Comparison of ENCODE assay signal across 20 cellular contexts in the genomic region with DNA sequence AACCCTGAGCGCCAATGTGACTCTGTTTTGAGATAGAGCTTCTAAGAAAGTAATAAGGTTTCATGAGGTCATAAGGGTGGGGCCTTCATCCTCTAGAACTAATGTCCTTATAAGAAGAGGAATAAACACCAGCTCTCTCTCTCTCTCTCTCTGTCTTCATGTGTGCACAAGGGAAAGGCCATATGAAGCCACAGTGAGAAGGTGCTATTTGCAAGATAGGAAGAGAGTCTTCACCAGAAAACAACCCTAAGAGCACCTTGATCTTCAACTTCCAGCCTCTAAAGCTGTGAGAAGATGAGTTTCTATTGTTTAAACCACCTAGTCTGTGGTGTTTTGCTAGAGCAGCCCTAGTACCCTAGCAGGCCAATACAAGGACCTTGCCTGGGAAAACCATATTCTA. TPM values are rescaled to one million over a fixed set of nuclear protein-coding genes. Genes with fewer than 3 reads are reported as not detected.
DNase-seq lines count a peak whose midpoint lies in the region; ATAC-seq and TF ChIP-seq lines count a peak whose summit lies in the region.
"Had no signal": no experiment of that assay in that cellular context is flagged by ENCODE, and none has a peak within 500 bp of the region (broad histone marks: within the 10 kb centered on the region; RNA-seq: fewer than 3 reads in every experiment).

No MANE protein-coding gene starts in this region.

- no peaks in the 10 kb centered on the region for H3K4me1 ChIP-seq in right lobe of liver
- H3K4me1 ChIP-seq: prostate gland had no signal

- no peak for TF ChIP-seq POLR2A in right lobe of liver (IDR thresholded peaks at IDR 0.05)

- CTCF ChIA-PET in activated naive CD4-positive, alpha-beta T cell treated with anti-CD3 and anti-CD28 coated beads for 36 hours (lab: Charles Lee), result interaction anchor here (1.1 to 4.8 kb wide), 2 partner anchors 8 to 15 kb away, joined by 3 to 29 read pairs; no protein-coding TSS in a partner anchor

- peak; percentile 69 for ATAC-seq in central memory CD8-positive, alpha-beta T cell (replicated peaks; ENCODE audit: extremely low read depth, poor library complexity, severe bottlenecking)
- ATAC-seq in stimulated activated naive CD8-positive, alpha-beta T cell treated with anti-CD3 and anti-CD28 coated beads, Interleukin-15, amount 100 ng/mL, for 72 hours, result peak; percentile 87
- ATAC-seq in HG02884 (IDR thresholded peaks at IDR 0.05; ENCODE audit: unreplicated experiment) (no peak), right lobe of liver (no peak)
- ATAC-seq: gastroesophageal sphincter, Right ventricle myocardium inferior had no signal

- H3K4me3 Mint-ChIP-seq in activated naive CD4-positive, alpha-beta T cell treated with anti-CD3 and anti-CD28 coated beads for 36 hours, result no peak overlapping the region
- peak overlapping the region; percentile 2 for H3K4me3 Mint-ChIP-seq in T-helper 2 cell treated with Interferon-gamma antibody and Interleukin-4, amounts not matched to agents 5 μg/mL and 100 μg/mL, for 36 hours
- H3K4me3 Mint-ChIP-seq in central memory CD8-positive, alpha-beta T cell, result no peak overlapping the region
- H3K4me3 Mint-ChIP-seq in stimulated activated naive CD8-positive, alpha-beta T cell treated with anti-CD3 and anti-CD28 coated beads, Interleukin-15, amount 100 ng/mL, for 72 hours, result peak overlapping the region; percentile 48 to 51
- H3K4me3 Mint-ChIP-seq: brain, H9 had no signal

- intact Hi-C loops in activated naive CD4-positive, alpha-beta T cell treated with anti-CD3 and anti-CD28 coated beads for 36 hours (cut with micrococcal nuclease), result no loop called here
- intact Hi-C loops in right lobe of liver (cut with DNase I), result no loop called here

- peaks cover 88% of the 10 kb centered on the region for H3K4me1 Mint-ChIP-seq in activated naive CD4-positive, alpha-beta T cell treated with anti-CD3 and anti-CD28 coated beads for 36 hours (ENCODE audit: low read depth)
- peaks cover 76% of the 10 kb centered on the region for H3K4me1 Mint-ChIP-seq in T-helper 2 cell treated with Interferon-gamma antibody and Interleukin-4, amounts not matched to agents 5 μg/mL and 100 μg/mL, for 36 hours (ENCODE audit: low read depth)
- peaks cover 76% of the 10 kb centered on the region for H3K4me1 Mint-ChIP-seq in central memory CD8-positive, alpha-beta T cell
- H3K4me1 Mint-ChIP-seq in stimulated activated naive CD8-positive, alpha-beta T cell treated with anti-CD3 and anti-CD28 coated beads, Interleukin-15, amount 100 ng/mL, for 72 hours, result peaks cover 99% of the 10 kb centered on the region

- no peak overlapping the region for H3K27ac ChIP-seq in right lobe of liver
- H3K27ac ChIP-seq: C4-2B, gastroesophageal sphincter, prostate gland, thoracic aorta had no signal

- no peak overlapping the region for H3K4me3 ChIP-seq in right lobe of liver
- H3K4me3 ChIP-seq: gastroesophageal sphincter, MG63, prostate gland, thoracic aorta had no signal

- peaks cover 15% of the 10 kb centered on the region for H3K36me3 Mint-ChIP-seq in activated naive CD4-positive, alpha-beta T cell treated with anti-CD3 and anti-CD28 coated beads for 36 hours (ENCODE audit: low read depth)
- H3K36me3 Mint-ChIP-seq in T-helper 2 cell treated with Interferon-gamma antibody and Interleukin-4, amounts not matched to agents 5 μg/mL and 100 μg/mL, for 36 hours (ENCODE audit: low read depth), result peaks cover 64% of the 10 kb centered on the region
- H3K36me3 Mint-ChIP-seq in central memory CD8-positive, alpha-beta T cell (ENCODE audit: insufficient read depth), result peaks cover 16% of the 10 kb centered on the region
- H3K36me3 Mint-ChIP-seq: brain had no signal

- no peaks in the 10 kb centered on the region for H3K27me3 Mint-ChIP-seq in activated naive CD4-positive, alpha-beta T cell treated with anti-CD3 and anti-CD28 coated beads for 36 hours (ENCODE audit: low read depth)
- H3K27me3 Mint-ChIP-seq in T-helper 2 cell treated with Interferon-gamma antibody and Interleukin-4, amounts not matched to agents 5 μg/mL and 100 μg/mL, for 36 hours (ENCODE audit: low read depth), result no peaks in the 10 kb centered on the region
- H3K27me3 Mint-ChIP-seq in central memory CD8-positive, alpha-beta T cell, result no peaks in the 10 kb centered on the region
- no peaks in the 10 kb centered on the region for H3K27me3 Mint-ChIP-seq in stimulated activated naive CD8-positive, alpha-beta T cell treated with anti-CD3 and anti-CD28 coated beads, Interleukin-15, amount 100 ng/mL, for 72 hours
- H3K27me3 Mint-ChIP-seq: brain had no signal

- H3K9me3 ChIP-seq in right lobe of liver, result no peaks in the 10 kb centered on the region
- H3K9me3 ChIP-seq: gastroesophageal sphincter, MG63, prostate gland, thoracic aorta had no signal

- peak overlapping the region; percentile 61 for H3K27ac Mint-ChIP-seq in activated naive CD4-positive, alpha-beta T cell treated with anti-CD3 and anti-CD28 coated beads for 36 hours
- H3K27ac Mint-ChIP-seq in T-helper 2 cell treated with Interferon-gamma antibody and Interleukin-4, amounts not matched to agents 5 μg/mL and 100 μg/mL, for 36 hours, result peak overlapping the region; percentile 48
- H3K27ac Mint-ChIP-seq in central memory CD8-positive, alpha-beta T cell (ENCODE audit: low read depth), result peak overlapping the region; percentile 85
- H3K27ac Mint-ChIP-seq in stimulated activated naive CD8-positive, alpha-beta T cell treated with anti-CD3 and anti-CD28 coated beads, Interleukin-15, amount 100 ng/mL, for 72 hours, result peak overlapping the region in 1 of 2 donors; percentile 72
- H3K27ac Mint-ChIP-seq: brain, H9 had no signal

- H3K27me3 ChIP-seq in right lobe of liver, result no peaks in the 10 kb centered on the region
- H3K27me3 ChIP-seq: gastroesophageal sphincter, MG63 had no signal

- H3K9me3 Mint-ChIP-seq in activated naive CD4-positive, alpha-beta T cell treated with anti-CD3 and anti-CD28 coated beads for 36 hours, result no peaks in the 10 kb centered on the region
- H3K9me3 Mint-ChIP-seq in T-helper 2 cell treated with Interferon-gamma antibody and Interleukin-4, amounts not matched to agents 5 μg/mL and 100 μg/mL, for 36 hours, result no peaks in the 10 kb centered on the region
- H3K9me3 Mint-ChIP-seq in central memory CD8-positive, alpha-beta T cell, result no peaks in the 10 kb centered on the region
- H3K9me3 Mint-ChIP-seq in stimulated activated naive CD8-positive, alpha-beta T cell treated with anti-CD3 and anti-CD28 coated beads, Interleukin-15, amount 100 ng/mL, for 72 hours, result no peaks in the 10 kb centered on the region
- H3K9me3 Mint-ChIP-seq: brain, H9 had no signal

- no peaks in the 10 kb centered on the region for H3K36me3 ChIP-seq in right lobe of liver
- H3K36me3 ChIP-seq: gastroesophageal sphincter, MG63, prostate gland, thoracic aorta had no signal

- 86% methylated on average over 1 of the region's 1 CpG for WGBS in right lobe of liver (ENCODE audit: insufficient coverage, low coverage, low lambda C conversion rate, missing lambda C conversion rate)

- DNase-seq in activated naive CD4-positive, alpha-beta T cell treated with anti-CD3 and anti-CD28 coated beads for 36 hours, result no peak
- no peak for DNase-seq in activated naive CD4-positive, alpha-beta T cell (lab: John Stamatoyannopoulos, UW)
- no peak for DNase-seq in T-helper 2 cell treated with Interferon-gamma antibody and Interleukin-4, amounts not matched to agents 5 μg/mL and 100 μg/mL, for 36 hours (ENCODE audit: low spot score)
- DNase-seq in central memory CD8-positive, alpha-beta T cell (ENCODE audit: low spot score in 2 of 2), result no peak
- no peak for DNase-seq in stimulated activated naive CD8-positive, alpha-beta T cell treated with anti-CD3 and anti-CD28 coated beads, Interleukin-15, amount 100 ng/mL, for 72 hours
- DNase-seq in HCEC 1CT (no peak), right lobe of liver (no peak)
- DNase-seq: H9, islet precursor cell, MG63, NCI-H1694 treated with DMSO at 0.1 percent for 48 hours, NCI-H82 had no signal

- no peak for TF ChIP-seq CTCF in right lobe of liver (IDR thresholded peaks at IDR 0.05)

RNA-seq across cellular contexts. Expression of gene DOCK10, which starts 55.8 kb away (rescaled TPM):
- total RNA-seq in activated naive CD4-positive, alpha-beta T cell treated with anti-CD3 and anti-CD28 coated beads for 36 hours, result 100 to 1,000 TPM; 123 to 137 TPM
- 10 to 100 TPM in 1 of 6 experiments, 1 to 10 TPM in 5; 5.1 to 10.2 (median 7.1) TPM for total RNA-seq in right lobe of liver
- total RNA-seq: G401 had no signal

Comparison
In these comparisons a context has a peak if more than half of its experiments do, and no peak if none do; other contexts are left out.
1. H3K4me3 Mint-ChIP-seq: peak in T-helper 2 cell treated with Interferon-gamma antibody and Interleukin-4, amounts not matched to agents 5 μg/mL and 100 μg/mL, for 36 hours (single experiment) and stimulated activated naive CD8-positive, alpha-beta T cell treated with anti-CD3 and anti-CD28 coated beads, Interleukin-15, amount 100 ng/mL, for 72 hours (2 of 2); none in activated naive CD4-positive, alpha-beta T cell treated with anti-CD3 and anti-CD28 coated beads for 36 hours (single experiment) and central memory CD8-positive, alpha-beta T cell (single experiment).
2. ATAC-seq: peak in central memory CD8-positive, alpha-beta T cell (single experiment) and stimulated activated naive CD8-positive, alpha-beta T cell treated with anti-CD3 and anti-CD28 coated beads, Interleukin-15, amount 100 ng/mL, for 72 hours (single experiment); none in HG02884 (single experiment) and right lobe of liver (0 of 4).
3. RNA of gene DOCK10, which starts 55.8 kb away (total RNA-seq): 123 to 137 TPM in activated naive CD4-positive, alpha-beta T cell treated with anti-CD3 and anti-CD28 coated beads for 36 hours; 5.1 to 10.2 TPM in right lobe of liver; every median in the first group is over 10 times any median in the second.